Comparison of ENCODE assay signal across 10 cellular contexts in genomic region chr4:57102050-57102564, GRCh38. TPM values are rescaled to one million over a fixed set of nuclear protein-coding genes. Genes with fewer than 3 reads are reported as not detected.
DNase-seq lines count a peak whose midpoint lies in the region; ATAC-seq, FAIRE-seq and TF ChIP-seq lines count a peak whose summit lies in the region.
"Had no signal": no experiment of that assay in that cellular context is flagged by ENCODE, and none has a peak within 500 bp of the region (broad histone marks: within the 10 kb centered on the region; RNA-seq: fewer than 3 reads in every experiment).

No MANE protein-coding gene starts in this region.

- no TSS peak for BruUV-seq in PC-3 (replicated peaks; lab: Mats Ljungman, UMichigan)

- POLR2A ChIA-PET in PC-3 (lab: Charles Lee; ENCODE audit: unreplicated experiment), result no interaction called here
- POLR2A ChIA-PET in activated CD4-positive, alpha-beta T cell treated with anti-CD3 and anti-CD28 coated beads for 36 hours (lab: Charles Lee), result no interaction called here

- H3K27me3 ChIP-seq in PC-3 (ENCODE audit: low read length) (peaks cover 16% of the 10 kb centered on the region; the same call in 1 of the 2 replicates), lower lobe of right lung (ENCODE audit: low read depth) (no peaks in the 10 kb centered on the region), testis (no peaks in the 10 kb centered on the region), small intestine (ENCODE audit: control insufficient read depth in 2 of 2, insufficient read depth in 2 of 2, low read length in 2 of 2) (no peaks in the 10 kb centered on the region)

- H3F3A ChIP-seq in PC-3 (ENCODE audit: low read length, unreplicated experiment), result no peaks in the 10 kb centered on the region

- intact Hi-C loops in PC-3 (cut with micrococcal nuclease) (no loop called here), lower lobe of right lung (cut with DNase I) (no loop called here), testis (cut with DNase I; ENCODE audit: low total_unique reads) (no loop called here)
- intact Hi-C loops in activated CD4-positive, alpha-beta T cell treated with anti-CD3 and anti-CD28 coated beads for 36 hours (cut with DNase I, micrococcal nuclease), result no loop called here

- no peak overlapping the region for H3K4me2 ChIP-seq in PC-3 (ENCODE audit: low read length)

- no peak overlapping the region for H3K4me3 Mint-ChIP-seq in activated CD4-positive, alpha-beta T cell treated with anti-CD3 and anti-CD28 coated beads for 36 hours

- 16 to 47% methylated on average over 4 of the region's 4 CpGs for WGBS in testis, 2 donors
- WGBS in small intestine, 3 donors, result 52 to 73% (median 58%) methylated on average over 4 of the region's 4 CpGs

- H3K4me3 ChIP-seq in PC-3 (ENCODE audit: low read length), result no peak overlapping the region
- no peak overlapping the region for H3K4me3 ChIP-seq in lower lobe of right lung
- no peak overlapping the region for H3K4me3 ChIP-seq in testis
- H3K4me3 ChIP-seq in small intestine (ENCODE audit: low read depth in 1 of 2, low read length in 2 of 2), result no peak overlapping the region

- CTCF ChIA-PET in PC-3 (lab: Charles Lee), result no interaction called here
- CTCF ChIA-PET in activated CD4-positive, alpha-beta T cell treated with anti-CD3 and anti-CD28 coated beads for 36 hours (lab: Charles Lee), result interaction anchor here (0.6 to 1.5 kb wide), 2 partner anchors 44 to 515 kb away, joined by 3 to 4 read pairs; no protein-coding TSS in a partner anchor

- H3K9me2 ChIP-seq in PC-3 (replicated peaks; ENCODE audit: low read length), result no peaks in the 10 kb centered on the region

- no peak overlapping the region for H2AFZ ChIP-seq in PC-3 (ENCODE audit: low read length)

- H3K4me1 Mint-ChIP-seq in activated CD4-positive, alpha-beta T cell treated with anti-CD3 and anti-CD28 coated beads for 36 hours, result no peaks in the 10 kb centered on the region

- no peak for TF ChIP-seq POLR2A in testis (IDR thresholded peaks at IDR 0.05)

- no peaks in the 10 kb centered on the region for H3K9me3 ChIP-seq in PC-3 (ENCODE audit: low read length)
- no peaks in the 10 kb centered on the region for H3K9me3 ChIP-seq in lower lobe of right lung
- H3K9me3 ChIP-seq in testis, result no peaks in the 10 kb centered on the region
- no peaks in the 10 kb centered on the region for H3K9me3 ChIP-seq in small intestine (ENCODE audit: control insufficient read depth, low read depth)

- peaks cover 12% of the 10 kb centered on the region for H3K27me3 Mint-ChIP-seq in activated CD4-positive, alpha-beta T cell treated with anti-CD3 and anti-CD28 coated beads for 36 hours

- H3K36me3 ChIP-seq in PC-3 (ENCODE audit: low read depth, low read length) (no peaks in the 10 kb centered on the region), lower lobe of right lung (no peaks in the 10 kb centered on the region), testis (ENCODE audit: low read depth, missing control alignments) (no peaks in the 10 kb centered on the region), small intestine (ENCODE audit: control insufficient read depth in 2 of 2, insufficient read depth in 2 of 2, low read length in 2 of 2) (no peaks in the 10 kb centered on the region)

- no peaks in the 10 kb centered on the region for H3K79me2 ChIP-seq in PC-3 (ENCODE audit: low read length)

- no peak overlapping the region for H3K9ac ChIP-seq in PC-3 (ENCODE audit: low read length)

- DNase-seq in PC-3 (peak; percentile 24), lower lobe of right lung (no peak), testis (peak; percentile 83), small intestine (no peak), cerebellar nuclear complex (lab: John Stamatoyannopoulos, UW) (no peak)
- no peak for DNase-seq in stimulated activated naive CD4-positive, alpha-beta T cell treated with Interleukin-2 at 50 U/mL for 16 hours (lab: John Stamatoyannopoulos, UW)
- DNase-seq in activated CD4-positive, alpha-beta T cell treated with anti-CD3 and anti-CD28 coated beads for 36 hours, result no peak
- DNase-seq: NCI-H1417 had no signal

- no peak for TF ChIP-seq CTCF in PC-3 (conservative IDR thresholded peaks at IDR 0.05; ENCODE audit: low read depth, low read length)
- no peak for TF ChIP-seq CTCF in lower lobe of right lung (IDR thresholded peaks at IDR 0.05)
- no peak for TF ChIP-seq CTCF in testis (IDR thresholded peaks at IDR 0.05)

- H3K36me3 Mint-ChIP-seq in activated CD4-positive, alpha-beta T cell treated with anti-CD3 and anti-CD28 coated beads for 36 hours (ENCODE audit: low read depth), result no peaks in the 10 kb centered on the region

- H4K20me1 ChIP-seq in PC-3 (ENCODE audit: low read length), result no peaks in the 10 kb centered on the region

- no peak overlapping the region for H3K27ac Mint-ChIP-seq in activated CD4-positive, alpha-beta T cell treated with anti-CD3 and anti-CD28 coated beads for 36 hours

- ATAC-seq in PC-3 (0 out of 2 replicates have a peak, but pooled peaks have one; percentile 18), lower lobe of right lung (peak; percentile 50 to 66)
- no peak for ATAC-seq in activated CD4-positive, alpha-beta T cell treated with anti-CD3 and anti-CD28 coated beads for 36 hours
- ATAC-seq: HCT116 had no signal

- no peak overlapping the region for H3K27ac ChIP-seq in PC-3 (ENCODE audit: low read length)
- H3K27ac ChIP-seq in lower lobe of right lung, result no peak overlapping the region
- peak overlapping the region; percentile 86 to 96 for H3K27ac ChIP-seq in testis
- H3K27ac ChIP-seq in small intestine (ENCODE audit: low read depth in 1 of 2, low read length in 1 of 2), result peak overlapping the region in 1 of 2 donors; percentile 63

- peak; percentile 93 for FAIRE-seq in endometrium (lab: Jason Lieb, UNC)
- FAIRE-seq in small intestine (lab: Jason Lieb, UNC), result no peak

- H3K4me1 ChIP-seq in PC-3 (ENCODE audit: insufficient read depth, low read length) (no peaks in the 10 kb centered on the region), lower lobe of right lung (peaks cover 39% of the 10 kb centered on the region), testis (peaks cover 45% of the 10 kb centered on the region), small intestine (ENCODE audit: control insufficient read depth in 2 of 2, insufficient read depth in 1 of 2, low read depth in 1 of 2, low read length in 1 of 2) (peaks cover 0 to 5% of the 10 kb centered on the region in 2 donors)

- no peaks in the 10 kb centered on the region for H3K9me3 Mint-ChIP-seq in activated CD4-positive, alpha-beta T cell treated with anti-CD3 and anti-CD28 coated beads for 36 hours (ENCODE audit: low read depth)

RNA-seq across cellular contexts. Expression of gene IGFBP7, which starts 8.1 kb away (rescaled TPM):
- total RNA-seq in PC-3 (2014; rRNA removed) (not detected in 2 replicates), lower lobe of right lung (322 TPM), testis (100 to 1,000 TPM; 451 to 817 TPM)
- polyA plus RNA-seq in testis (ENCODE audit: insufficient read depth, low read depth, low replicate concordance) (531 TPM), small intestine (100 to 1,000 TPM in 1 of 3 donors, 10 to 100 TPM in 1, 1 to 10 TPM in 1; 8.9 to 240 (median 44.0) TPM)
- not detected for total RNA-seq in activated CD4-positive, alpha-beta T cell treated with anti-CD3 and anti-CD28 coated beads for 36 hours

Comparison
In these comparisons a context has a peak if more than half of its experiments do, and no peak if none do; other contexts are left out.
1. DNase-seq: peak in PC-3 (single experiment) and testis (single experiment); none in lower lobe of right lung (single experiment), stimulated activated naive CD4-positive, alpha-beta T cell treated with Interleukin-2 at 50 U/mL for 16 hours (single experiment), activated CD4-positive, alpha-beta T cell treated with anti-CD3 and anti-CD28 coated beads for 36 hours (single experiment), small intestine (single experiment) and cerebellar nuclear complex (0 of 2).
2. H3K27ac ChIP-seq: peak in testis (2 of 2); none in PC-3 (single experiment) and lower lobe of right lung (single experiment).
3. RNA of gene IGFBP7, which starts 8.1 kb away (total RNA-seq): 451 to 817 TPM in testis and 322 TPM in lower lobe of right lung (single experiment); not detected in activated CD4-positive, alpha-beta T cell treated with anti-CD3 and anti-CD28 coated beads for 36 hours and not detected in PC-3; every median in the first group is over 100 times any median in the second.